Comparison of ENCODE assay signal across 28 cellular contexts in genomic region chr3:17861476-17861875, GRCh38.
DNase-seq lines count a peak whose midpoint lies in the region; ATAC-seq and TF ChIP-seq lines count a peak whose summit lies in the region.
"Had no signal": no experiment of that assay in that cellular context is flagged by ENCODE, and none has a peak within 500 bp of the region (broad histone marks: within the 10 kb centered on the region; RNA-seq: fewer than 3 reads in every experiment).

No MANE protein-coding gene starts in this region.

- H3K27me3 ChIP-seq in iPS-20b (ENCODE audit: insufficient read depth, low read length) = no peaks in the 10 kb centered on the region
- H3K27me3 ChIP-seq in thyroid gland = no peaks in the 10 kb centered on the region
- no peaks in the 10 kb centered on the region for H3K27me3 ChIP-seq in mesendoderm (ENCODE audit: insufficient read depth, low read length, poor library complexity)
- H3K27me3 ChIP-seq: stomach, tibial artery had no signal

- peaks cover 0 to 3% of the 10 kb centered on the region in 2 experiments; a peak in 1 of 3 replicates for H3K36me3 ChIP-seq in HEK293 (ENCODE audit: control insufficient read depth in 2 of 2, insufficient read depth in 1 of 2, low read length in 2 of 2)
- no peaks in the 10 kb centered on the region; the same call in 1 of the 2 replicates for H3K36me3 ChIP-seq in iPS-20b (ENCODE audit: insufficient read depth, low read depth, low read length)
- no peaks in the 10 kb centered on the region for H3K36me3 ChIP-seq in thyroid gland
- H3K36me3 ChIP-seq in mesendoderm (ENCODE audit: control insufficient read depth, insufficient read depth, low read length) = no peaks in the 10 kb centered on the region
- H3K36me3 ChIP-seq: stomach, tibial artery had no signal

- no peak overlapping the region for H3K18ac ChIP-seq in mesendoderm (ENCODE audit: low read length)

- TF ChIP-seq POLR2A in thyroid gland (IDR thresholded peaks at IDR 0.05) = no peak

- no peaks in the 10 kb centered on the region for H3K4me1 ChIP-seq in HEK293 (ENCODE audit: control insufficient read depth, insufficient read depth, low read length)
- H3K4me1 ChIP-seq in iPS-20b (ENCODE audit: insufficient read depth, low read length) = no peaks in the 10 kb centered on the region
- no peaks in the 10 kb centered on the region for H3K4me1 ChIP-seq in thyroid gland
- H3K4me1 ChIP-seq in mesendoderm (ENCODE audit: control insufficient read depth, low read depth, low read length) = no peaks in the 10 kb centered on the region
- H3K4me1 ChIP-seq: A549, stomach, tibial artery had no signal

- no peak overlapping the region for H3K23ac ChIP-seq in mesendoderm (ENCODE audit: low read length)

- H3K9ac ChIP-seq in iPS-20b (ENCODE audit: low read depth, low read length) = no peak overlapping the region
- no peak overlapping the region for H3K9ac ChIP-seq in mesendoderm (ENCODE audit: low read length)

- H3K36me3 Mint-ChIP-seq in chondrocyte (ENCODE audit: low read depth) = peaks cover 5% of the 10 kb centered on the region
- H3K36me3 Mint-ChIP-seq: activated CD8-positive, alpha-beta memory T cell treated with anti-CD3 and anti-CD28 coated beads, Interleukin-2, amount 10 ng/mL, durations not matched to agents 7 days and 5 days; CD8-positive, alpha-beta memory T cell had no signal

- intact Hi-C loops in thyroid gland (cut with DNase I) = no loop called here

- TF ChIP-seq CTCF in 22Rv1 (IDR thresholded peaks at IDR 0.05) (no peak), HEK293 (tag by site-specific recombination; IDR thresholded peaks at IDR 0.05) (no peak), chondrocyte (IDR thresholded peaks at IDR 0.05) (no peak), thyroid gland (IDR thresholded peaks at IDR 0.05) (no peak)

- H3K9me3 Mint-ChIP-seq in chondrocyte (ENCODE audit: low read depth) = peaks cover 22% of the 10 kb centered on the region

- CTCF ChIA-PET in HEK293 (lab: Yijun Ruan, JAX) = no interaction called here

- no peaks in the 10 kb centered on the region for H3K27me3 Mint-ChIP-seq in chondrocyte (ENCODE audit: low read depth)

- H3K4me3 ChIP-seq in HEK293 (ENCODE audit: low read depth, low read length) = peak overlapping the region; percentile 36
- peak overlapping the region; percentile 56 for H3K4me3 ChIP-seq in iPS-20b (ENCODE audit: low read length)
- H3K4me3 ChIP-seq in thyroid gland (replicated peaks in 1 of 3) = no peak overlapping the region
- H3K4me3 ChIP-seq in mesendoderm (ENCODE audit: low read length) = no peak overlapping the region
- H3K4me3 ChIP-seq: A549, skin epidermis, stomach, tibial artery had no signal

- no peak overlapping the region for H3K4me2 ChIP-seq in mesendoderm (ENCODE audit: low read length)
- H3K4me2 ChIP-seq: A549 had no signal

- DNase-seq in chondrocyte (ENCODE audit: low spot score) (no peak), thyroid gland (no peak), NCI-H446 treated with DMSO at 0.1 percent for 48 hours (lab: John Stamatoyannopoulos, UW) (no peak), mesendoderm (no peak)
- DNase-seq: activated CD4-positive, alpha-beta T cell treated with anti-CD3 and anti-CD28 coated beads, Interleukin-2, amount 50 U/mL, for 1 hour; activated CD8-positive, alpha-beta memory T cell treated with anti-CD3 and anti-CD28 coated beads, Interleukin-2, amount 10 ng/mL, durations not matched to agents 7 days and 5 days; activated naive CD4-positive, alpha-beta T cell; activated T-cell treated with anti-CD3 and anti-CD28 coated beads, Interleukin-2, amount 50 U/mL, for 48 hours; CD8-positive, alpha-beta memory T cell; cerebellar nuclear complex; HCEC 1CT; Kasumi-1; left colon; NCI-H1694; NCI-H2171; NCI-H526; occipital lobe; stimulated activated CD8-positive, alpha-beta memory T cell treated with anti-CD3 and anti-CD28 coated beads, Interleukin-4, amount 100 ng/mL, for 48 hours; stomach; SW 1271; T1000; tibial artery had no signal

- no peaks in the 10 kb centered on the region for H3K79me2 ChIP-seq in mesendoderm (ENCODE audit: control insufficient read depth, insufficient read depth, low read length)

- no peak overlapping the region for H4K5ac ChIP-seq in mesendoderm (ENCODE audit: low read length)

- H3K4me1 Mint-ChIP-seq in chondrocyte (ENCODE audit: low read depth) = peaks cover 10% of the 10 kb centered on the region
- H3K4me1 Mint-ChIP-seq: activated CD8-positive, alpha-beta memory T cell treated with anti-CD3 and anti-CD28 coated beads, Interleukin-2, amount 10 ng/mL, durations not matched to agents 7 days and 5 days; CD8-positive, alpha-beta memory T cell had no signal

- H3K56ac ChIP-seq in mesendoderm (ENCODE audit: low read length) = no peak overlapping the region

- H3K9me3 ChIP-seq in HEK293 (ENCODE audit: control insufficient read depth, insufficient read depth, low read depth, low read length) (no peaks in the 10 kb centered on the region), iPS-20b (ENCODE audit: insufficient read depth, low read depth, low read length) (peaks cover 4% of the 10 kb centered on the region; the same call in 1 of the 2 replicates), thyroid gland (no peaks in the 10 kb centered on the region)
- H3K9me3 ChIP-seq: stomach, tibial artery had no signal

- H3K27ac Mint-ChIP-seq in chondrocyte (ENCODE audit: unreplicated experiment) = peak overlapping the region; percentile 49
- H3K27ac Mint-ChIP-seq: activated CD8-positive, alpha-beta memory T cell treated with anti-CD3 and anti-CD28 coated beads, Interleukin-2, amount 10 ng/mL, durations not matched to agents 7 days and 5 days; CD8-positive, alpha-beta memory T cell had no signal

- POLR2A ChIA-PET in HEK293 (lab: Yijun Ruan, JAX) = no interaction called here

- no peak overlapping the region for H2AK5ac ChIP-seq in mesendoderm (ENCODE audit: low read length)

- H2BK15ac ChIP-seq in mesendoderm (replicated peaks; ENCODE audit: low read depth) = no peak overlapping the region

- H3K27ac ChIP-seq in 22Rv1 = peak overlapping the region; percentile 81
- H3K27ac ChIP-seq in HEK293 (ENCODE audit: extremely low read depth, low read depth, low read length) = peak overlapping the region; percentile 60; the same call in 1 of the 2 replicates
- no peak overlapping the region for H3K27ac ChIP-seq in iPS-20b (ENCODE audit: low read length)
- no peak overlapping the region for H3K27ac ChIP-seq in thyroid gland
- no peak overlapping the region for H3K27ac ChIP-seq in mesendoderm (ENCODE audit: low read depth, low read length)
- H3K27ac ChIP-seq: A549, skin epidermis, stomach, tibial artery had no signal

- no peak overlapping the region for H4K8ac ChIP-seq in mesendoderm (ENCODE audit: low read depth, low read length)

- no peak for ATAC-seq in GM18511 (IDR thresholded peaks at IDR 0.05; ENCODE audit: unreplicated experiment)
- ATAC-seq: A549; activated CD8-positive, alpha-beta memory T cell treated with anti-CD3 and anti-CD28 coated beads, Interleukin-2, amount 10 ng/mL, durations not matched to agents 7 days and 5 days; left colon had no signal

- no peaks in the 10 kb centered on the region for H3K79me1 ChIP-seq in mesendoderm (ENCODE audit: low read length)

- H3K4me3 Mint-ChIP-seq in chondrocyte (ENCODE audit: unreplicated experiment) = peak overlapping the region; percentile 84
- H3K4me3 Mint-ChIP-seq: activated CD8-positive, alpha-beta memory T cell treated with anti-CD3 and anti-CD28 coated beads, Interleukin-2, amount 10 ng/mL, durations not matched to agents 7 days and 5 days; CD8-positive, alpha-beta memory T cell had no signal

- 78 to 85% methylated on average over 2 of the region's 2 CpGs for WGBS in thyroid gland, 2 donors
- no CpG with 5 or more reads among the region's 2 CpGs for WGBS in mesendoderm (ENCODE audit: extremely low coverage, insufficient coverage, low lambda C conversion rate)

- no peak overlapping the region for H2BK5ac ChIP-seq in mesendoderm (ENCODE audit: low read length)

- no peak overlapping the region for H3K4ac ChIP-seq in mesendoderm (ENCODE audit: low read depth, low read length)

- no peak overlapping the region for H2BK120ac ChIP-seq in mesendoderm (ENCODE audit: low read depth, low read length)

TF ChIP-seq in HEK293, 187 proteins besides CTCF, POLR2A, EP300 and RAD21:
- TF ChIP-seq ZNF169 (tag by site-specific recombination; IDR thresholded peaks at IDR 0.05) (no peak), ZNF777 (tag by site-specific recombination; IDR thresholded peaks at IDR 0.05; ENCODE audit: borderline replicate concordance) (no peak), ZNF335 (tag by site-specific recombination; conservative IDR thresholded peaks at IDR 0.05) (peak; percentile 27; the same call in 1 of the 2 replicates), ZNF223 (tag by site-specific recombination; IDR thresholded peaks at IDR 0.05) (no peak), ZNF211 (tag by site-specific recombination; IDR thresholded peaks at IDR 0.05; ENCODE audit: low read depth) (no peak), PRDM1 (tag by site-specific recombination; IDR thresholded peaks at IDR 0.05) (0 out of 2 replicates have a peak, but pooled peaks have one; percentile 61)

Comparison
In these comparisons a context has a peak if more than half of its experiments do, and no peak if none do; other contexts are left out.
1. H3K27ac ChIP-seq: peak in 22Rv1 (single experiment) and HEK293 (single experiment); none in iPS-20b (single experiment), thyroid gland (0 of 3) and mesendoderm (single experiment).
2. H3K4me3 ChIP-seq: peak in HEK293 (single experiment) and iPS-20b (single experiment); none in thyroid gland (0 of 3) and mesendoderm (single experiment).